Comparison of ENCODE assay signal across 9 cellular contexts in genomic region chr1:38728176-38728908, GRCh38.
A peak's percentile ranks its signal among the peaks of the same experiment; 100 is the strongest.
DNase-seq lines count a peak whose midpoint lies in the region; FAIRE-seq and TF ChIP-seq lines count a peak whose summit lies in the region.
"Had no signal": no experiment of that assay in that cellular context is flagged by ENCODE, and none has a peak within 500 bp of the region (broad histone marks: within the 10 kb centered on the region; RNA-seq: fewer than 3 reads in every experiment).

No MANE protein-coding gene starts in this region.

- H3K9ac ChIP-seq in astrocyte (ENCODE audit: low read length) (no peak overlapping the region), smooth muscle cell (ENCODE audit: low read depth) (no peak overlapping the region)

- peak overlapping the region; percentile 64 for H3K4me2 ChIP-seq in astrocyte (ENCODE audit: low read length)
- H3K4me2 ChIP-seq in smooth muscle cell, result peak overlapping the region; percentile 64

- DNase-seq in HS-5 (ENCODE audit: low read depth) (peak; percentile 56), astrocyte (ENCODE audit: low read depth) (peak; percentile 90), hepatic stellate cell (ENCODE audit: low spot score) (peak; percentile 77), smooth muscle cell (lab: John Stamatoyannopoulos, UW; ENCODE audit: unreplicated experiment) (peak; percentile 22), SK-N-DZ (ENCODE audit: low spot score) (no peak), iPS-NIHi11 (ENCODE audit: low spot score) (no peak), DMS53 (lab: John Stamatoyannopoulos, UW) (no peak), DMS153 treated with DMSO at 0.1 percent for 48 hours (lab: John Stamatoyannopoulos, UW; ENCODE audit: unreplicated experiment) (no peak)

- H3K9me3 ChIP-seq in astrocyte (ENCODE audit: insufficient read depth, low read depth, low read length) (no peaks in the 10 kb centered on the region), smooth muscle cell (replicated peaks; ENCODE audit: low read depth) (no peaks in the 10 kb centered on the region)

- no peaks in the 10 kb centered on the region for H3K79me2 ChIP-seq in astrocyte (ENCODE audit: insufficient read depth, low read length)
- H3K79me2 ChIP-seq in smooth muscle cell (ENCODE audit: low read depth), result no peaks in the 10 kb centered on the region

- peaks cover 8% of the 10 kb centered on the region for H3K27me3 ChIP-seq in astrocyte (ENCODE audit: insufficient read depth, low read length)
- peaks cover 19% of the 10 kb centered on the region for H3K27me3 ChIP-seq in smooth muscle cell (ENCODE audit: low read depth)

- peaks cover 32% of the 10 kb centered on the region for H3K27me3 Mint-ChIP-seq in astrocyte (ENCODE audit: low read depth, unreplicated experiment)

- H3K9me3 Mint-ChIP-seq in astrocyte (ENCODE audit: unreplicated experiment), result no peaks in the 10 kb centered on the region
- H3K9me3 Mint-ChIP-seq: dendritic cell treated with granulocyte-macrophage colony-stimulating factor and Interleukin-4, amounts not matched to agents 40 ng/mL and 50 ng/mL, for 4 days had no signal

- H3K4me1 ChIP-seq in astrocyte (ENCODE audit: insufficient read depth, low read length) (peaks cover 12% of the 10 kb centered on the region), smooth muscle cell (ENCODE audit: low read depth) (peaks cover 20% of the 10 kb centered on the region)

- peaks cover 4% of the 10 kb centered on the region for H3F3A ChIP-seq in smooth muscle cell (ENCODE audit: low read depth)

- FAIRE-seq in astrocyte (lab: Jason Lieb, UNC), result no peak

- H4K20me1 ChIP-seq in astrocyte (ENCODE audit: insufficient read depth, low read length) (no peaks in the 10 kb centered on the region), smooth muscle cell (ENCODE audit: low read depth) (no peaks in the 10 kb centered on the region)

- 10% methylated on average over 13 of the region's 14 CpGs for WGBS in smooth muscle cell (ENCODE audit: low lambda C conversion rate)

- no peak for TF ChIP-seq CTCF in astrocyte (IDR thresholded peaks at IDR 0.05; ENCODE audit: insufficient read depth, low read depth, low read length)
- TF ChIP-seq CTCF in smooth muscle cell (IDR thresholded peaks at IDR 0.05; ENCODE audit: borderline replicate concordance, insufficient read depth, poor library complexity, severe bottlenecking), result no peak

- H2AFZ ChIP-seq in astrocyte (ENCODE audit: low read depth, low read length) (peak overlapping the region; percentile 14), smooth muscle cell (ENCODE audit: low read depth) (no peak overlapping the region)

- no peak overlapping the region for H3K27ac ChIP-seq in astrocyte (ENCODE audit: low read depth, low read length)
- H3K27ac ChIP-seq in smooth muscle cell (ENCODE audit: low read depth), result peak overlapping the region; percentile 55

- H3K4me1 Mint-ChIP-seq in astrocyte (ENCODE audit: low read depth, unreplicated experiment), result peaks cover 14% of the 10 kb centered on the region

- no peaks in the 10 kb centered on the region for H3K36me3 ChIP-seq in astrocyte (ENCODE audit: insufficient read depth, low read length)
- no peaks in the 10 kb centered on the region for H3K36me3 ChIP-seq in smooth muscle cell (ENCODE audit: low read depth)

- no peaks in the 10 kb centered on the region for H3K36me3 Mint-ChIP-seq in astrocyte (ENCODE audit: low read depth, unreplicated experiment)

- peak overlapping the region; percentile 90 for H3K27ac Mint-ChIP-seq in astrocyte (ENCODE audit: unreplicated experiment)
- H3K27ac Mint-ChIP-seq: dendritic cell treated with granulocyte-macrophage colony-stimulating factor and Interleukin-4, amounts not matched to agents 40 ng/mL and 50 ng/mL, for 4 days had no signal

- peak overlapping the region; percentile 37 for H3K4me3 Mint-ChIP-seq in astrocyte (ENCODE audit: unreplicated experiment)
- H3K4me3 Mint-ChIP-seq: dendritic cell treated with granulocyte-macrophage colony-stimulating factor and Interleukin-4, amounts not matched to agents 40 ng/mL and 50 ng/mL, for 4 days had no signal

- H3K4me3 ChIP-seq in astrocyte (ENCODE audit: insufficient read depth, low read depth, low read length) (no peak overlapping the region), smooth muscle cell (no peak overlapping the region)

Comparison
In these comparisons a context has a peak if more than half of its experiments do, and no peak if none do; other contexts are left out.
1. DNase-seq: peak in HS-5 (single experiment), astrocyte (single experiment), hepatic stellate cell (single experiment) and smooth muscle cell (single experiment); none in SK-N-DZ (single experiment), iPS-NIHi11 (single experiment), DMS53 (single experiment) and DMS153 treated with DMSO at 0.1 percent for 48 hours (single experiment).